ENCODE assay signal across 1 cellular context in genomic region chr7:102469972-102470825, GRCh38.
A peak's percentile ranks its signal among the peaks of the same experiment; 100 is the strongest.
TF ChIP-seq lines count a peak whose summit lies in the region.

No MANE protein-coding gene starts in this region.

TF ChIP-seq in K562, 482 proteins besides CTCF, POLR2A, EP300 and RAD21:
- peak; percentile 45 for TF ChIP-seq PRDM10 (IDR thresholded peaks at IDR 0.05; ENCODE audit: partially characterized antibody)
- TF ChIP-seq CEBPB (tag; IDR thresholded peaks at IDR 0.05), result no peak
- no peak for TF ChIP-seq DDX20 (tag; IDR thresholded peaks at IDR 0.05; ENCODE audit: low read depth)
- TF ChIP-seq ZNF175 (CRISPR knock-in tag; IDR thresholded peaks at IDR 0.05; ENCODE audit: low read depth), result no peak
- TF ChIP-seq ZFP91 (CRISPR knock-in tag; IDR thresholded peaks at IDR 0.05), result no peak
- TF ChIP-seq POLR2G (IDR thresholded peaks at IDR 0.05; ENCODE audit: low read depth, low read length), result peak; percentile 67
- TF ChIP-seq POLR2AphosphoS2 (IDR thresholded peaks at IDR 0.05; ENCODE audit: low read length), result peak; percentile 58; the same call in 1 of the 2 replicates
- no peak for TF ChIP-seq ZNF609 (CRISPR knock-in tag; IDR thresholded peaks at IDR 0.05; ENCODE audit: borderline replicate concordance)
- 0 out of 2 replicates have a peak, but pooled peaks have one; percentile 26 for TF ChIP-seq THAP12 (CRISPR knock-in tag; IDR thresholded peaks at IDR 0.05)
